In the genomic region with DNA sequence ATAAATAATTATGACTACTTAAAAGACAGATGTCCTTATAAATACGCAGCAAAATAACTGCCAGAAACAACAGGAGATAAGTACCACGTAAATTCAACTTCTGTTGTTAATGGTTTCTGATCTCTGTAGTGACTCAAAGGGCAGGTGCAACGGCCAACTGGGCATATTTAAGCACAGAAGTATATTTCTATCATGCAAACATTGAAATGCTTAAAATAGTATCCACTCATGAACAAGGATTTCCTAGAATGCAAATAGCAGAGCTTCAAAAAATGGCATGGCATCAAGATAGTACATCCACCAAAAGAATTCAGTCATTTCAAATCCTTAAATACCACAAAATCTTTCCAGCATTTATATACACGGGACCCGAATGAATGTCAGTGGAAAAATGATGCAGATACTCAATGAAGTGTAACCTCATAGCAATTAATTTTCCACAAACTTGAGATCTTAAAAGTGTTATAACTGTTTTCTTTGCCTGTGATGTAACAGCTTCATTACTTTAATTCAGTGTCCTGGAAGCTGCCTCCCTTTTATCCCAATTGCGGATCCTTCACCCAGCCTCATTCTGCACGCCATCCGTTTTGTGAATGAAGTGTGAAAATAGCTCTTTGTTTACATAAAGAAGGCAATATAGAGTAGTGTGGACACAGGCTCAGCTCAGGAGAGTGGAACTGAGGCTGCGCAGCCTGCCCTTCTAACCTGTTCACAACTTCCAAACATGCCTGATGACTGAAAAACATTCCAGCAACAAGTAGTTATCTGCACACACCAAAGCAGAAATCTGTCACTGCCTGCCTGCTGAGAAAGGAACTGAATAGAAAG, we compare ENCODE assay signal across 2 cellular contexts.
TF ChIP-seq lines count a peak whose summit lies in the region.

No MANE protein-coding gene starts in this region.

TF ChIP-seq in IMR-90, 13 proteins besides CTCF, POLR2A, EP300 and RAD21:
- no peak for TF ChIP-seq RFX5 (IDR thresholded peaks at IDR 0.05; ENCODE audit: low read depth, low read length)
- TF ChIP-seq MAFK (IDR thresholded peaks at IDR 0.05; ENCODE audit: low read depth, low read length) = no peak
- TF ChIP-seq MAZ (IDR thresholded peaks at IDR 0.05; ENCODE audit: borderline replicate concordance, low read depth, low read length) = no peak
- no peak for TF ChIP-seq SMC3 (IDR thresholded peaks at IDR 0.05; ENCODE audit: low read depth, low read length)
- no peak for TF ChIP-seq BHLHE40 (IDR thresholded peaks at IDR 0.05; ENCODE audit: low read depth, low read length)
- TF ChIP-seq RCOR1 (IDR thresholded peaks at IDR 0.05; ENCODE audit: insufficient replicate concordance, low read length) = no peak
- no peak for TF ChIP-seq NFE2L2 (IDR thresholded peaks at IDR 0.05; ENCODE audit: low read depth, low read length)
- TF ChIP-seq, protein P1, sequence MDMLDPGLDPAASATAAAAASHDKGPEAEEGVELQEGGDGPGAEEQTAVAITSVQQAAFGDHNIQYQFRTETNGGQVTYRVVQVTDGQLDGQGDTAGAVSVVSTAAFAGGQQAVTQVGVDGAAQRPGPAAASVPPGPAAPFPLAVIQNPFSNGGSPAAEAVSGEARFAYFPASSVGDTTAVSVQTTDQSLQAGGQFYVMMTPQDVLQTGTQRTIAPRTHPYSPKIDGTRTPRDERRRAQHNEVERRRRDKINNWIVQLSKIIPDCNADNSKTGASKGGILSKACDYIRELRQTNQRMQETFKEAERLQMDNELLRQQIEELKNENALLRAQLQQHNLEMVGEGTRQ (IDR thresholded peaks at IDR 0.05; ENCODE audit: low read depth, low read length) = no peak
- no peak for TF ChIP-seq CEBPB (IDR thresholded peaks at IDR 0.05; ENCODE audit: low read depth, low read length)
- TF ChIP-seq, protein P2, sequence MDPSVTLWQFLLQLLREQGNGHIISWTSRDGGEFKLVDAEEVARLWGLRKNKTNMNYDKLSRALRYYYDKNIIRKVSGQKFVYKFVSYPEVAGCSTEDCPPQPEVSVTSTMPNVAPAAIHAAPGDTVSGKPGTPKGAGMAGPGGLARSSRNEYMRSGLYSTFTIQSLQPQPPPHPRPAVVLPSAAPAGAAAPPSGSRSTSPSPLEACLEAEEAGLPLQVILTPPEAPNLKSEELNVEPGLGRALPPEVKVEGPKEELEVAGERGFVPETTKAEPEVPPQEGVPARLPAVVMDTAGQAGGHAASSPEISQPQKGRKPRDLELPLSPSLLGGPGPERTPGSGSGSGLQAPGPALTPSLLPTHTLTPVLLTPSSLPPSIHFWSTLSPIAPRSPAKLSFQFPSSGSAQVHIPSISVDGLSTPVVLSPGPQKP (IDR thresholded peaks at IDR 0.05; ENCODE audit: borderline replicate concordance, low read depth, low read length) = no peak
- no peak for TF ChIP-seq FOS (IDR thresholded peaks at IDR 0.05; ENCODE audit: low read depth, low read length)

TF ChIP-seq in WTC11, 78 proteins besides CTCF, POLR2A, EP300 and RAD21:
- TF ChIP-seq GABPB1 (CRISPR knock-in tag; IDR thresholded peaks at IDR 0.05) (no peak), SMAD3 (CRISPR knock-in tag; IDR thresholded peaks at IDR 0.05; ENCODE audit: borderline replicate concordance) (no peak), GTF2I (CRISPR knock-in tag; conservative IDR thresholded peaks at IDR 0.05) (no peak), ZNF138 (CRISPR knock-in tag; conservative IDR thresholded peaks at IDR 0.05) (no peak), KAT7 (CRISPR knock-in tag; IDR thresholded peaks at IDR 0.05; ENCODE audit: borderline replicate concordance) (no peak), SP1 (CRISPR knock-in tag; conservative IDR thresholded peaks at IDR 0.05) (no peak), ZNF396 (CRISPR knock-in tag; IDR thresholded peaks at IDR 0.05; ENCODE audit: borderline replicate concordance) (no peak), TEAD4 (CRISPR knock-in tag; IDR thresholded peaks at IDR 0.05) (no peak)
- TF ChIP-seq, protein P1 (CRISPR knock-in tag; IDR thresholded peaks at IDR 0.05) = no peak
